Comparison of ENCODE assay signal across 13 cellular contexts in genomic region chr2:47032773-47033101, GRCh38.
DNase-seq lines count a peak whose midpoint lies in the region; ATAC-seq and TF ChIP-seq lines count a peak whose summit lies in the region.
"Had no signal": no experiment of that assay in that cellular context is flagged by ENCODE, and none has a peak within 500 bp of the region (broad histone marks: within the 10 kb centered on the region; RNA-seq: fewer than 3 reads in every experiment).

No MANE protein-coding gene starts in this region.

- DNase-seq in SJCRH30 (no peak), progenitor cell of endocrine pancreas (ENCODE audit: low spot score, unreplicated experiment) (no peak), 8988T (no peak)
- no peak for DNase-seq in activated CD8-positive, alpha-beta memory T cell treated with anti-CD3 and anti-CD28 coated beads for 24 hours
- DNase-seq: activated T-cell treated with anti-CD3 and anti-CD28 coated beads, Interleukin-2, amount 50 U/mL, for 4 hours; HCEC 1CT; hypothalamus; NCI-H1092 had no signal

- H4K20me1 ChIP-seq in BLaER1 = peaks cover 100% of the 10 kb centered on the region

- WGBS in gastroesophageal sphincter (ENCODE audit: low coverage in 1 of 2), 2 donors = 80 to 90% methylated on average over 1 of the region's 1 CpG

- peak overlapping the region; percentile 95 for H3K27ac Mint-ChIP-seq in progenitor cell of endocrine pancreas

- no peak overlapping the region for H3K9ac ChIP-seq in BLaER1

- TF ChIP-seq CTCF in gastroesophageal sphincter (IDR thresholded peaks at IDR 0.05) (no peak), progenitor cell of endocrine pancreas (IDR thresholded peaks at IDR 0.05; ENCODE audit: unreplicated experiment) (no peak)

- H3K36me3 ChIP-seq in BLaER1 (peaks cover 100% of the 10 kb centered on the region), SJCRH30 (no peaks in the 10 kb centered on the region), gastroesophageal sphincter (peaks cover 0 to 41% of the 10 kb centered on the region in 2 donors)

- H3K9me3 ChIP-seq in BLaER1 (no peaks in the 10 kb centered on the region), SJCRH30 (replicated peaks) (no peaks in the 10 kb centered on the region), gastroesophageal sphincter (no peaks in the 10 kb centered on the region)

- H3K4me1 ChIP-seq in BLaER1 = peaks cover 100% of the 10 kb centered on the region
- H3K4me1 ChIP-seq in SJCRH30 = peaks cover 43% of the 10 kb centered on the region
- peaks cover 12 to 98% (median 76%) of the 10 kb centered on the region in 3 donors for H3K4me1 ChIP-seq in gastroesophageal sphincter

- no peak for ATAC-seq in gastroesophageal sphincter
- no peak for ATAC-seq in GM18505 (IDR thresholded peaks at IDR 0.05; ENCODE audit: unreplicated experiment)
- no peak for ATAC-seq in HG02885 (IDR thresholded peaks at IDR 0.05; ENCODE audit: poor library complexity, unreplicated experiment)
- ATAC-seq: activated T-cell treated with anti-CD3 and anti-CD28 coated beads, Interleukin-2, amount 50 U/mL, for 4 hours had no signal

- peaks cover 36% of the 10 kb centered on the region for H3K4me1 Mint-ChIP-seq in progenitor cell of endocrine pancreas (ENCODE audit: low read depth)

- H3K36me3 Mint-ChIP-seq in progenitor cell of endocrine pancreas (ENCODE audit: insufficient read depth) = no peaks in the 10 kb centered on the region

- no peak for TF ChIP-seq EP300 in gastroesophageal sphincter (IDR thresholded peaks at IDR 0.05)

- H3K9me3 Mint-ChIP-seq in progenitor cell of endocrine pancreas (ENCODE audit: low read depth) = no peaks in the 10 kb centered on the region
- H3K9me3 Mint-ChIP-seq: activated T-cell treated with anti-CD3 and anti-CD28 coated beads, Interleukin-2, amount 50 U/mL, for 4 hours had no signal

- TF ChIP-seq POLR2A in gastroesophageal sphincter (IDR thresholded peaks at IDR 0.05) = no peak
- TF ChIP-seq POLR2A in GM18505 (IDR thresholded peaks at IDR 0.05; ENCODE audit: borderline replicate concordance, extremely low read depth, insufficient read depth, insufficient read length) = no peak

- no peak overlapping the region for H3K27ac ChIP-seq in BLaER1
- peak overlapping the region; percentile 94 for H3K27ac ChIP-seq in SJCRH30
- peak overlapping the region; percentile 90 to 96 (median 95) for H3K27ac ChIP-seq in gastroesophageal sphincter
- H3K27ac ChIP-seq: C4-2B had no signal

- peak overlapping the region; percentile 63 for H3K4me2 ChIP-seq in BLaER1

- no peaks in the 10 kb centered on the region for H3K27me3 Mint-ChIP-seq in progenitor cell of endocrine pancreas

- H3K27me3 ChIP-seq in BLaER1 = no peaks in the 10 kb centered on the region
- no peaks in the 10 kb centered on the region for H3K27me3 ChIP-seq in SJCRH30
- H3K27me3 ChIP-seq in gastroesophageal sphincter = no peaks in the 10 kb centered on the region

- H3K4me3 Mint-ChIP-seq in progenitor cell of endocrine pancreas (ENCODE audit: low read depth) = peak overlapping the region; percentile 11
- H3K4me3 Mint-ChIP-seq: activated T-cell treated with anti-CD3 and anti-CD28 coated beads, Interleukin-2, amount 50 U/mL, for 4 hours had no signal

- H3K4me3 ChIP-seq in BLaER1 (no peak overlapping the region), SJCRH30 (no peak overlapping the region; the same call in 1 of the 2 replicates), gastroesophageal sphincter (no peak overlapping the region)
